Comparison of ENCODE assay signal across 1 cellular context in the genomic region with DNA sequence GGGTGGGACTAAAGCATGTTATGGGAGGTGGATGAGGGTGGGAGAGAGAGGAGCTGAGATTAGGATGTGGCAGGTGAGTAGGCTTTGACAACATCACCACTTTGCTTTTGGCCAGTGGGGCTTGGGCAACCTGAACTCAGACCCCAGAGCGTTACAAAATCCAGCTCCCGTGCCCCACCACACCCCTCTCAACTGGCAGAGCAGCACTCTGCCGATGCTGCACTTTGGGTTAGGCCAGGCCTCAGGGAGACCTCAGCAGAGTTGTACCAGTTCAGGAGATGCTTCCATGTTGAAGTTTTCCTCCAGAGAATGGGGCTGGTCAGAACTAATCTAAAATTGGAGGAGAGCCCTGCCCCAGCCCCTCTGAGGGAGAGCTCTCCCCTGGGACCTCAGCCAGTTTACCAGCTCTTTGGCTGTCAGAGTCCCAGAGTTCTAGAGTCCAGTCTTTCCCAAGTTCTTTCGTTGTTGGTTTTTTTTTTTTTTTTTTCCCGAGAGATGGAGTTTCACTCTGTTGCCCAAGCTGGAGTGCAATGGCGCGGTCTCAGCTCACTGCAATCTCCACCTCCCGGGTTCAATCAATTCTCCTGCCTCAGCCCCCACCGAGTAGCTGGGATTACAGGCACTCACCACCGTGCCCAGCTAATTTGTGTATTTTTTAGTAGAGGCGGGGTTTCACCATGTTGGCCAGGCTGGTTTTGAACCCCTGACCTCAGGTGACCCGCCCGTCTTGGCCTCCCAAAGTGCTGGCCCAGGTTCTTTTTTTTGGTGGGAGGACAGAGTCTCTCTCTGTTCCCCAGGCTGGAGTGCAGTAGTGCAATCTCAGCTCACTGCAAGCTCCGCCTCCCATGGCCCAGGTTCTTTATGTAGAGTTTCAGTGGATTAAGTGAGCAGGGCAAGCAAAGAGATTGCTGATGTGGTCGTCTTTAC.
TF ChIP-seq lines count a peak whose summit lies in the region.

No MANE protein-coding gene starts in this region.

TF ChIP-seq in WTC11, 78 proteins besides CTCF, POLR2A, EP300 and RAD21:
- TF ChIP-seq HMGA2 (CRISPR knock-in tag; IDR thresholded peaks at IDR 0.05), result no peak
